In genomic region chr21:43766734-43767497, GRCh38 we compare ENCODE assay signal across 13 cellular contexts. TPM values are rescaled to one million over a fixed set of nuclear protein-coding genes. Genes with fewer than 3 reads are reported as not detected.
A peak's percentile ranks its signal among the peaks of the same experiment; 100 is the strongest.
DNase-seq lines count a peak whose midpoint lies in the region; ATAC-seq and TF ChIP-seq lines count a peak whose summit lies in the region.
"Had no signal": no experiment of that assay in that cellular context is flagged by ENCODE, and none has a peak within 500 bp of the region (broad histone marks: within the 10 kb centered on the region; RNA-seq: fewer than 3 reads in every experiment).

No MANE protein-coding gene starts in this region.

- H4K20me1 ChIP-seq in GM23338 (replicated peaks; ENCODE audit: insufficient read depth), result no peaks in the 10 kb centered on the region
- H4K20me1 ChIP-seq: BLaER1 had no signal

- no peak overlapping the region for H3K4me3 Mint-ChIP-seq in GM23338
- H3K4me3 Mint-ChIP-seq in dendritic cell treated with granulocyte-macrophage colony-stimulating factor and Interleukin-4, amounts not matched to agents 40 ng/mL and 50 ng/mL, for 4 days, result no peak overlapping the region
- H3K4me3 Mint-ChIP-seq: activated CD4-positive, alpha-beta T cell treated with anti-CD3 and anti-CD28 coated beads, Interleukin-2, amount 10 ng/mL, durations not matched to agents 24 days and 14 days had no signal

- no peak overlapping the region for H2BK5ac ChIP-seq in trophoblast cell (ENCODE audit: low read depth, low read length, poor library complexity)

- H3K4ac ChIP-seq in trophoblast cell (ENCODE audit: low read depth, low read length), result no peak overlapping the region

- H3K27ac ChIP-seq in GM23338 (ENCODE audit: low read depth) (peak overlapping the region; percentile 63; the same call in 1 of the 2 replicates), trophoblast cell (ENCODE audit: low read depth, low read length) (no peak overlapping the region)
- no peak overlapping the region for H3K27ac ChIP-seq in effector memory CD4-positive, alpha-beta T cell (ENCODE audit: insufficient read depth, low read length, poor library complexity, severe bottlenecking)
- H3K27ac ChIP-seq: BLaER1, gastrocnemius medialis, HL-60 had no signal

- no peak overlapping the region for H3K4me3 ChIP-seq in GM23338
- H3K4me3 ChIP-seq in trophoblast cell (ENCODE audit: low read depth, low read length), result peak overlapping the region; percentile 2
- no peak overlapping the region for H3K4me3 ChIP-seq in effector memory CD4-positive, alpha-beta T cell (ENCODE audit: insufficient read depth, low read depth, low read length, poor library complexity, severe bottlenecking)
- H3K4me3 ChIP-seq: BLaER1, gastrocnemius medialis had no signal

- H3K4me1 ChIP-seq in GM23338 (ENCODE audit: insufficient read depth) (peaks cover 15% of the 10 kb centered on the region), trophoblast cell (ENCODE audit: control insufficient read depth in 1 of 2, insufficient read depth in 2 of 2, low read length in 2 of 2) (peaks cover 11 to 14% of the 10 kb centered on the region in 2 experiments)
- H3K4me1 ChIP-seq in effector memory CD4-positive, alpha-beta T cell (ENCODE audit: control insufficient read depth, insufficient read depth, low read length, poor library complexity, severe bottlenecking), result no peaks in the 10 kb centered on the region
- H3K4me1 ChIP-seq: gastrocnemius medialis had no signal

- H3K27me3 ChIP-seq in GM23338 (ENCODE audit: insufficient read depth) (no peaks in the 10 kb centered on the region), trophoblast cell (ENCODE audit: insufficient read depth, low read length) (no peaks in the 10 kb centered on the region)
- H3K27me3 ChIP-seq in effector memory CD4-positive, alpha-beta T cell (replicated peaks; ENCODE audit: control insufficient read depth, insufficient read depth, low read length, poor library complexity, severe bottlenecking), result no peaks in the 10 kb centered on the region
- H3K27me3 ChIP-seq: BLaER1, gastrocnemius medialis had no signal

- no peak overlapping the region for H3K23ac ChIP-seq in trophoblast cell (ENCODE audit: low read length)

- peak overlapping the region; percentile 93 for H4K8ac ChIP-seq in trophoblast cell (ENCODE audit: low read depth, low read length)

- peak overlapping the region; percentile 98 for H4K91ac ChIP-seq in trophoblast cell (ENCODE audit: low read depth, low read length)

- peaks cover 2% of the 10 kb centered on the region for H3K9me3 ChIP-seq in trophoblast cell (ENCODE audit: insufficient read depth, low read depth, low read length)
- no peaks in the 10 kb centered on the region for H3K9me3 ChIP-seq in effector memory CD4-positive, alpha-beta T cell (ENCODE audit: control insufficient read depth, low read length)
- H3K9me3 ChIP-seq: gastrocnemius medialis had no signal

- intact Hi-C loops in dendritic cell treated with granulocyte-macrophage colony-stimulating factor and Interleukin-4, amounts not matched to agents 40 ng/mL and 50 ng/mL, for 4 days (cut with micrococcal nuclease), result loop anchor here (5.0 kb wide), 1 partner anchor 35 kb away; no protein-coding TSS in a partner anchor

- H3K36me3 Mint-ChIP-seq in GM23338 (ENCODE audit: low read depth), result peaks cover 14% of the 10 kb centered on the region
- H3K36me3 Mint-ChIP-seq in dendritic cell treated with granulocyte-macrophage colony-stimulating factor and Interleukin-4, amounts not matched to agents 40 ng/mL and 50 ng/mL, for 4 days (ENCODE audit: low read depth), result peaks cover 51% of the 10 kb centered on the region

- peak overlapping the region; percentile 93 for H2AK5ac ChIP-seq in trophoblast cell (ENCODE audit: low read length)

- H3K4me2 ChIP-seq in GM23338 (no peak overlapping the region), trophoblast cell (ENCODE audit: low read length) (no peak overlapping the region)
- H3K4me2 ChIP-seq: BLaER1 had no signal

- H3K36me3 ChIP-seq in GM23338 (ENCODE audit: insufficient read depth), result no peaks in the 10 kb centered on the region
- H3K36me3 ChIP-seq in trophoblast cell (ENCODE audit: control insufficient read depth in 1 of 2, insufficient read depth in 2 of 2, low read length in 2 of 2), result peaks cover 3 to 12% of the 10 kb centered on the region in 2 experiments
- no peaks in the 10 kb centered on the region for H3K36me3 ChIP-seq in effector memory CD4-positive, alpha-beta T cell (ENCODE audit: control insufficient read depth, insufficient read depth, low read length)
- H3K36me3 ChIP-seq: gastrocnemius medialis had no signal

- no peak for TF ChIP-seq CTCF in GM23338 (conservative IDR thresholded peaks at IDR 0.05; ENCODE audit: low read depth in 2 of 2)

- no peak overlapping the region for H3K18ac ChIP-seq in trophoblast cell (ENCODE audit: low read length)

- H2BK120ac ChIP-seq in trophoblast cell (ENCODE audit: insufficient read depth, low read length, poor library complexity), result no peak overlapping the region

- no peak overlapping the region for H2BK12ac ChIP-seq in trophoblast cell (ENCODE audit: low read length)

- no peaks in the 10 kb centered on the region for H3K9me2 ChIP-seq in GM23338 (ENCODE audit: insufficient read depth)

- H3K9me3 Mint-ChIP-seq in GM23338, result no peaks in the 10 kb centered on the region
- peaks cover 11% of the 10 kb centered on the region for H3K9me3 Mint-ChIP-seq in dendritic cell treated with granulocyte-macrophage colony-stimulating factor and Interleukin-4, amounts not matched to agents 40 ng/mL and 50 ng/mL, for 4 days
- H3K9me3 Mint-ChIP-seq: activated CD4-positive, alpha-beta T cell treated with anti-CD3 and anti-CD28 coated beads, Interleukin-2, amount 10 ng/mL, durations not matched to agents 24 days and 14 days had no signal

- ATAC-seq in GM23338, result no peak
- ATAC-seq in HG03342 (IDR thresholded peaks at IDR 0.05; ENCODE audit: unreplicated experiment), result no peak
- ATAC-seq in HG03280 (IDR thresholded peaks at IDR 0.05; ENCODE audit: unreplicated experiment), result no peak
- ATAC-seq in GM21367 (IDR thresholded peaks at IDR 0.05; ENCODE audit: unreplicated experiment), result no peak
- ATAC-seq: gastrocnemius medialis had no signal

- H3K79me1 ChIP-seq in trophoblast cell (ENCODE audit: low read length), result peaks cover 13% of the 10 kb centered on the region

- DNase-seq in GM23338 (ENCODE audit: low spot score), result no peak
- DNase-seq in NCI-H2171 treated with DMSO at 0.1 percent for 48 hours (lab: John Stamatoyannopoulos, UW), result peak; percentile 43
- peak in 1 of 2 donors; percentile 29 for DNase-seq in trophoblast cell
- no peak for DNase-seq in effector memory CD4-positive, alpha-beta T cell
- DNase-seq: activated CD4-positive, alpha-beta T cell treated with anti-CD3 and anti-CD28 coated beads, Interleukin-2, amount 10 ng/mL, durations not matched to agents 24 days and 14 days; gastrocnemius medialis; NCI-H2107 had no signal

- peak overlapping the region; percentile 8 for H3K14ac ChIP-seq in trophoblast cell (ENCODE audit: low read length)

- H3F3A ChIP-seq in GM23338 (replicated peaks; ENCODE audit: low read depth), result no peaks in the 10 kb centered on the region

- H3K27ac Mint-ChIP-seq in GM23338, result peak overlapping the region; percentile 95
- H3K27ac Mint-ChIP-seq in dendritic cell treated with granulocyte-macrophage colony-stimulating factor and Interleukin-4, amounts not matched to agents 40 ng/mL and 50 ng/mL, for 4 days, result peak overlapping the region; percentile 87
- H3K27ac Mint-ChIP-seq: activated CD4-positive, alpha-beta T cell treated with anti-CD3 and anti-CD28 coated beads, Interleukin-2, amount 10 ng/mL, durations not matched to agents 24 days and 14 days had no signal

- peaks cover 13% of the 10 kb centered on the region for H3K27me3 Mint-ChIP-seq in GM23338 (ENCODE audit: insufficient read depth, low read depth, poor library complexity)
- H3K27me3 Mint-ChIP-seq in dendritic cell treated with granulocyte-macrophage colony-stimulating factor and Interleukin-4, amounts not matched to agents 40 ng/mL and 50 ng/mL, for 4 days, result no peaks in the 10 kb centered on the region
- H3K27me3 Mint-ChIP-seq: activated CD4-positive, alpha-beta T cell treated with anti-CD3 and anti-CD28 coated beads, Interleukin-2, amount 10 ng/mL, durations not matched to agents 24 days and 14 days had no signal

- H2AFZ ChIP-seq in GM23338, result no peak overlapping the region
- H2AFZ ChIP-seq in trophoblast cell (ENCODE audit: insufficient read depth, low read length, poor library complexity), result no peak overlapping the region

- no peak overlapping the region for H3K9ac ChIP-seq in trophoblast cell (ENCODE audit: low read length)
- H3K9ac ChIP-seq: BLaER1 had no signal

- peaks cover 36% of the 10 kb centered on the region for H3K4me1 Mint-ChIP-seq in GM23338
- peaks cover 65% of the 10 kb centered on the region for H3K4me1 Mint-ChIP-seq in dendritic cell treated with granulocyte-macrophage colony-stimulating factor and Interleukin-4, amounts not matched to agents 40 ng/mL and 50 ng/mL, for 4 days (ENCODE audit: low read depth)

- H3K79me2 ChIP-seq in GM23338 (replicated peaks; ENCODE audit: insufficient read depth), result no peaks in the 10 kb centered on the region
- H3K79me2 ChIP-seq in trophoblast cell (ENCODE audit: control insufficient read depth, insufficient read depth, low read length, poor library complexity), result peaks cover 5% of the 10 kb centered on the region

- WGBS in trophoblast cell (ENCODE audit: extremely low coverage, insufficient coverage, insufficient read length), result no CpG with 5 or more reads among the region's 34 CpGs

- no peak overlapping the region for H4K12ac ChIP-seq in trophoblast cell (ENCODE audit: low read depth, low read length)

TF ChIP-seq in GM23338, 12 proteins besides CTCF, POLR2A, EP300 and RAD21 (continues in another document):
- no peak for TF ChIP-seq JUNB (IDR thresholded peaks at IDR 0.05; ENCODE audit: unreplicated experiment)
- no peak for TF ChIP-seq ZNF331 (CRISPR knock-in tag; IDR thresholded peaks at IDR 0.05; ENCODE audit: low read depth)
- no peak for TF ChIP-seq EZH2 (IDR thresholded peaks at IDR 0.05; ENCODE audit: low read depth, unreplicated experiment)

RNA-seq across cellular contexts. Expression of gene CSTB, which starts 9.2 kb away (rescaled TPM):
- total RNA-seq in GM23338 (2014; rRNA removed; shearing (Covaris generic)), result 10.0 and 10.1 TPM in 2 replicates
- 142 and 147 TPM in 2 replicates for polyA plus RNA-seq in GM23338 (2016; fragmentation: Nextera tagmentation; extraction: Ambion mirVana)
- 112 and 114 TPM in 2 replicates for polyA plus RNA-seq in trophoblast cell (2013)

RNA-seq across cellular contexts. Expression of gene RRP1, which starts 22.5 kb away (rescaled TPM):
- 54.6 and 63.5 TPM in 2 replicates for total RNA-seq in GM23338 (2014; rRNA removed; shearing (Covaris generic))
- 33.2 and 36.5 TPM in 2 replicates for polyA plus RNA-seq in GM23338 (2016; fragmentation: Nextera tagmentation; extraction: Ambion mirVana)
- polyA plus RNA-seq in trophoblast cell (2013), result 21.7 and 21.9 TPM in 2 replicates

RNA-seq across cellular contexts. Expression of gene PDXK, which starts 48.0 kb away (rescaled TPM):
- total RNA-seq in GM23338 (2014; rRNA removed; shearing (Covaris generic)), result 56.7 and 66.3 TPM in 2 replicates
- polyA plus RNA-seq in GM23338 (2016; fragmentation: Nextera tagmentation; extraction: Ambion mirVana), result 48.6 and 53.2 TPM in 2 replicates
- 70.9 and 73.5 TPM in 2 replicates for polyA plus RNA-seq in trophoblast cell (2013)
